ENCODE assay signal across 8 cellular contexts in genomic region chr12:124862768-124863408, GRCh38. TPM values are rescaled to one million over a fixed set of nuclear protein-coding genes. Genes with fewer than 3 reads are reported as not detected.
DNase-seq lines count a peak whose midpoint lies in the region; ATAC-seq, FAIRE-seq and TF ChIP-seq lines count a peak whose summit lies in the region.

No MANE protein-coding gene starts in this region.

- 0 out of 4 replicates have a peak, but pooled peaks of 1 of the 2 experiments have one; percentile 33 for TF ChIP-seq POLR2A in HepG2 (IDR thresholded peaks at IDR 0.05; ENCODE audit: insufficient read depth in 1 of 2, low read depth in 2 of 2, low read length in 2 of 2)

- no peaks in the 10 kb centered on the region for H3K36me3 ChIP-seq in ACC112 (ENCODE audit: insufficient read depth, low read length)
- peaks cover 6 to 22% of the 10 kb centered on the region in 2 experiments; a peak in 4 of 5 replicates for H3K36me3 ChIP-seq in HepG2 (replicated peaks in 1 of 2; ENCODE audit: control insufficient read depth in 1 of 2, insufficient read depth in 2 of 2, low read length in 2 of 2)

- H2AFZ ChIP-seq in ACC112 (ENCODE audit: low read length, unreplicated experiment) (peak overlapping the region; percentile 72), HepG2 (ENCODE audit: low read length) (no peak overlapping the region)

- H3K4me3 Mint-ChIP-seq in stimulated activated naive CD8-positive, alpha-beta T cell treated with anti-CD3 and anti-CD28 coated beads, Interleukin-15, amount 100 ng/mL, for 72 hours, result peak overlapping the region; percentile 83 to 90

- H3K4me3 ChIP-seq in ACC112 (ENCODE audit: low read depth, low read length) (peak overlapping the region; percentile 80), HepG2 (replicated peaks in 1 of 3; ENCODE audit: insufficient read depth in 1 of 3, low read depth in 2 of 3, low read length in 3 of 3) (peak overlapping the region; percentile 76 to 94 (median 85))

- H3K27me3 Mint-ChIP-seq in stimulated activated naive CD8-positive, alpha-beta T cell treated with anti-CD3 and anti-CD28 coated beads, Interleukin-15, amount 100 ng/mL, for 72 hours, result no peaks in the 10 kb centered on the region

- TF ChIP-seq CTCF in HepG2 (CRISPR knock-in tag; IDR thresholded peaks at IDR 0.05), result no peak

- ATAC-seq in GM18511 (IDR thresholded peaks at IDR 0.05; ENCODE audit: unreplicated experiment), result peak; percentile 37
- peak; percentile 26 for ATAC-seq in HG02981 (IDR thresholded peaks at IDR 0.05; ENCODE audit: unreplicated experiment)
- ATAC-seq in HepG2, result peak; percentile 60
- ATAC-seq in stimulated activated naive CD8-positive, alpha-beta T cell treated with anti-CD3 and anti-CD28 coated beads, Interleukin-15, amount 100 ng/mL, for 72 hours, result peak; percentile 36

- no peak for TF ChIP-seq EP300 in HepG2 (IDR thresholded peaks at IDR 0.05; ENCODE audit: low read depth in 2 of 2, low read length in 2 of 2)
- TF ChIP-seq EP300 in HepG2 (CRISPR knock-in tag; IDR thresholded peaks at IDR 0.05; ENCODE audit: borderline replicate concordance), result no peak

- no peaks in the 10 kb centered on the region for H3K27me3 ChIP-seq in ACC112 (ENCODE audit: insufficient read depth, low read length)
- H3K27me3 ChIP-seq in HepG2 (ENCODE audit: control insufficient read depth in 1 of 2, insufficient read depth in 2 of 2, low read length in 2 of 2), result no peaks in the 10 kb centered on the region; a peak in 1 of 5 replicates

- DNase-seq in RPMI8226 (peak; percentile 49), cerebellar cortex (ENCODE audit: low spot score) (peak; percentile 63), HepG2 (ENCODE audit: low spot score) (no peak), SKM-1 (lab: John Stamatoyannopoulos, UW; ENCODE audit: unreplicated experiment) (no peak)
- DNase-seq in stimulated activated naive CD8-positive, alpha-beta T cell treated with anti-CD3 and anti-CD28 coated beads, Interleukin-15, amount 100 ng/mL, for 72 hours, result peak; percentile 15 to 22

- CTCF ChIA-PET in HepG2 (lab: Yijun Ruan, JAX; ENCODE audit: low intra/inter-chr PET ratio, low total read pairs), result interaction anchor here (2.0 to 2.9 kb wide), 2 partner anchors 36 to 44 kb away, joined by 7 to 18 read pairs; no protein-coding TSS in a partner anchor

- H3K4me1 Mint-ChIP-seq in stimulated activated naive CD8-positive, alpha-beta T cell treated with anti-CD3 and anti-CD28 coated beads, Interleukin-15, amount 100 ng/mL, for 72 hours, result peaks cover 30% of the 10 kb centered on the region

- no peak for TF ChIP-seq RAD21 in HepG2 (CRISPR knock-in tag; IDR thresholded peaks at IDR 0.05)

- peak overlapping the region; percentile 89 for H3K9ac ChIP-seq in HepG2 (ENCODE audit: insufficient read depth, low read depth, low read length)

- peaks cover 3% of the 10 kb centered on the region; the same call in 1 of the 2 replicates for H4K20me1 ChIP-seq in HepG2 (ENCODE audit: insufficient read depth, low read length)

- no peak overlapping the region for H3K27ac ChIP-seq in ACC112 (ENCODE audit: low read depth, low read length)
- peak overlapping the region; percentile 72 for H3K27ac ChIP-seq in HepG2 (ENCODE audit: extremely low read length, insufficient read depth, low read length)

- peak overlapping the region; percentile 92 for H3K4me2 ChIP-seq in HepG2 (ENCODE audit: low read depth, low read length)

- WGBS in HepG2 (ENCODE audit: low lambda C conversion rate), result 0% methylated on average over 4 of the region's 22 CpGs

- H3K79me2 ChIP-seq in ACC112 (ENCODE audit: control insufficient read depth, insufficient read depth, low read length, unreplicated experiment) (peaks cover 7% of the 10 kb centered on the region), HepG2 (ENCODE audit: insufficient read depth, low read length) (peaks cover 52% of the 10 kb centered on the region)

- H3K4me1 ChIP-seq in ACC112 (ENCODE audit: control insufficient read depth, insufficient read depth, low read length, unreplicated experiment) (peaks cover 18% of the 10 kb centered on the region), HepG2 (ENCODE audit: insufficient read depth, low read length) (peaks cover 76% of the 10 kb centered on the region)

- no peaks in the 10 kb centered on the region for H3K9me3 ChIP-seq in HepG2 (ENCODE audit: low read length)

- POLR2A ChIA-PET in HepG2 (lab: Yijun Ruan, JAX), result interaction anchor here (0.9 to 3.3 kb wide), 11 partner anchors 8 to 88 kb away, joined by 3 to 16 read pairs (median 4); partner anchors contain the start of gene UBC

- in situ Hi-C loops in HepG2 (cut with HindIII; ENCODE audit: extremely low pct_ligation_motif_present, low pct_unique_long_range_greater_than_20kb), result no loop called here

- H3K9me3 Mint-ChIP-seq in stimulated activated naive CD8-positive, alpha-beta T cell treated with anti-CD3 and anti-CD28 coated beads, Interleukin-15, amount 100 ng/mL, for 72 hours, result no peaks in the 10 kb centered on the region

- intact Hi-C loops in HepG2 (cut with micrococcal nuclease; ENCODE audit: unreplicated experiment), result loop anchor here (2.0 to 5.0 kb wide), 2 partner anchors 36 to 41 kb away; no protein-coding TSS in a partner anchor

- FAIRE-seq in HepG2 (lab: Jason Lieb, UNC), result peak; percentile 78

- H3K27ac Mint-ChIP-seq in stimulated activated naive CD8-positive, alpha-beta T cell treated with anti-CD3 and anti-CD28 coated beads, Interleukin-15, amount 100 ng/mL, for 72 hours, result peak overlapping the region; percentile 50 to 76

- no TSS peak for BruUV-seq in HepG2 (replicated peaks; lab: Mats Ljungman, UMichigan)

RNA-seq across cellular contexts. Expression of gene SCARB1, which starts 0.8 kb away (rescaled TPM):
- 33.2 and 63.4 TPM in 2 replicates for total RNA-seq in HepG2 (2016; rRNA removed; fragmentation: Illumina TruSeq; extraction: Trizol)
- 10.1 and 11.6 TPM in 2 replicates for total RNA-seq in HepG2 (2016; cell fraction: cytosol; rRNA removed; fragmentation: Illumina TruSeq; extraction: Trizol; ENCODE audit: low read depth)
- 24.7 and 65.3 TPM in 2 replicates for total RNA-seq in HepG2 (2016; cell fraction: insoluble cytoplasmic fraction; rRNA removed; fragmentation: Illumina TruSeq; extraction: Trizol)
- total RNA-seq in HepG2 (2016; cell fraction: membrane; rRNA removed; fragmentation: Illumina TruSeq; extraction: Trizol), result 32.7 and 33.2 TPM in 2 replicates
- total RNA-seq in HepG2 (2016; cell fraction: nucleus; rRNA removed; fragmentation: Illumina TruSeq; extraction: Trizol), result 82.8 and 99.0 TPM in 2 replicates
- 160 and 189 TPM in 2 replicates for polyA plus RNA-seq in HepG2 (2011; rRNA removed)
- polyA plus RNA-seq in HepG2 (2011; cell fraction: cytosol; rRNA removed), result 208 and 213 TPM in 2 replicates
- 869 and 1,053 TPM in 2 replicates for polyA plus RNA-seq in HepG2 (2011; cell fraction: nucleus; rRNA removed)
- 214 and 253 TPM in 2 replicates for polyA plus RNA-seq in HepG2 (2012)
- 18.1 and 20.1 TPM in 2 replicates for polyA plus RNA-seq in HepG2 (2016; cell fraction: cytosol; fragmentation: Illumina TruSeq; extraction: Trizol; ENCODE audit: low read depth)
- 42.8 and 60.7 TPM in 2 replicates for polyA plus RNA-seq in HepG2 (2016; cell fraction: insoluble cytoplasmic fraction; fragmentation: Illumina TruSeq; extraction: Trizol; ENCODE audit: low read depth)
- 42.2 and 44.0 TPM in 2 replicates for polyA plus RNA-seq in HepG2 (2016; cell fraction: membrane; fragmentation: Illumina TruSeq; extraction: Trizol; ENCODE audit: low read depth)
- 235 and 236 TPM in 2 replicates for polyA plus RNA-seq in HepG2 (2016; cell fraction: nucleus; fragmentation: Illumina TruSeq; extraction: Trizol; ENCODE audit: insufficient read depth, low read depth)
- polyA minus RNA-seq in HepG2 (2011; rRNA and poly(A)+ RNA removed; ENCODE audit: low replicate concordance), result 104 and 367 TPM in 2 replicates
- polyA minus RNA-seq in HepG2 (2011; cell fraction: cytosol; rRNA and poly(A)+ RNA removed), result 143 and 183 TPM in 2 replicates
- 104 and 119 TPM in 2 replicates for polyA minus RNA-seq in HepG2 (2011; cell fraction: nucleus; rRNA and poly(A)+ RNA removed)

RNA-seq across cellular contexts. Expression of gene UBC, which starts 51.6 kb away (rescaled TPM):
- 805 and 1,167 TPM in 2 replicates for total RNA-seq in HepG2 (2016; rRNA removed; fragmentation: Illumina TruSeq; extraction: Trizol)
- total RNA-seq in HepG2 (2016; cell fraction: cytosol; rRNA removed; fragmentation: Illumina TruSeq; extraction: Trizol; ENCODE audit: low read depth), result 330 and 384 TPM in 2 replicates
- 802 and 1,160 TPM in 2 replicates for total RNA-seq in HepG2 (2016; cell fraction: insoluble cytoplasmic fraction; rRNA removed; fragmentation: Illumina TruSeq; extraction: Trizol)
- 388 and 438 TPM in 2 replicates for total RNA-seq in HepG2 (2016; cell fraction: membrane; rRNA removed; fragmentation: Illumina TruSeq; extraction: Trizol)
- total RNA-seq in HepG2 (2016; cell fraction: nucleus; rRNA removed; fragmentation: Illumina TruSeq; extraction: Trizol), result 473 and 495 TPM in 2 replicates
- polyA plus RNA-seq in HepG2 (2011; rRNA removed), result 1,432 and 1,529 TPM in 2 replicates
- 1,350 and 1,708 TPM in 2 replicates for polyA plus RNA-seq in HepG2 (2011; cell fraction: cytosol; rRNA removed)
- 541 and 721 TPM in 2 replicates for polyA plus RNA-seq in HepG2 (2011; cell fraction: nucleus; rRNA removed)
- polyA plus RNA-seq in HepG2 (2012), result 920 and 1,315 TPM in 2 replicates
- polyA plus RNA-seq in HepG2 (2016; cell fraction: cytosol; fragmentation: Illumina TruSeq; extraction: Trizol; ENCODE audit: low read depth), result 299 and 343 TPM in 2 replicates
- polyA plus RNA-seq in HepG2 (2016; cell fraction: insoluble cytoplasmic fraction; fragmentation: Illumina TruSeq; extraction: Trizol; ENCODE audit: low read depth), result 1,055 and 1,063 TPM in 2 replicates
- 279 and 340 TPM in 2 replicates for polyA plus RNA-seq in HepG2 (2016; cell fraction: membrane; fragmentation: Illumina TruSeq; extraction: Trizol; ENCODE audit: low read depth)
- polyA plus RNA-seq in HepG2 (2016; cell fraction: nucleus; fragmentation: Illumina TruSeq; extraction: Trizol; ENCODE audit: insufficient read depth, low read depth), result 688 and 691 TPM in 2 replicates
- 531 and 665 TPM in 2 replicates for polyA minus RNA-seq in HepG2 (2011; rRNA and poly(A)+ RNA removed; ENCODE audit: low replicate concordance)
- polyA minus RNA-seq in HepG2 (2011; cell fraction: cytosol; rRNA and poly(A)+ RNA removed), result 412 and 617 TPM in 2 replicates
- polyA minus RNA-seq in HepG2 (2011; cell fraction: nucleus; rRNA and poly(A)+ RNA removed), result 99.5 and 162 TPM in 2 replicates

Comparison
In these comparisons a context has a peak if more than half of its experiments do, and no peak if none do; other contexts are left out.
1. DNase-seq: peak in RPMI8226 (single experiment), cerebellar cortex (single experiment) and stimulated activated naive CD8-positive, alpha-beta T cell treated with anti-CD3 and anti-CD28 coated beads, Interleukin-15, amount 100 ng/mL, for 72 hours (2 of 2); none in HepG2 (single experiment) and SKM-1 (single experiment).
2. Peak in every context shown above with its lines, with median percentiles within 50 percentile points of each other: ATAC-seq.